In the genomic region with DNA sequence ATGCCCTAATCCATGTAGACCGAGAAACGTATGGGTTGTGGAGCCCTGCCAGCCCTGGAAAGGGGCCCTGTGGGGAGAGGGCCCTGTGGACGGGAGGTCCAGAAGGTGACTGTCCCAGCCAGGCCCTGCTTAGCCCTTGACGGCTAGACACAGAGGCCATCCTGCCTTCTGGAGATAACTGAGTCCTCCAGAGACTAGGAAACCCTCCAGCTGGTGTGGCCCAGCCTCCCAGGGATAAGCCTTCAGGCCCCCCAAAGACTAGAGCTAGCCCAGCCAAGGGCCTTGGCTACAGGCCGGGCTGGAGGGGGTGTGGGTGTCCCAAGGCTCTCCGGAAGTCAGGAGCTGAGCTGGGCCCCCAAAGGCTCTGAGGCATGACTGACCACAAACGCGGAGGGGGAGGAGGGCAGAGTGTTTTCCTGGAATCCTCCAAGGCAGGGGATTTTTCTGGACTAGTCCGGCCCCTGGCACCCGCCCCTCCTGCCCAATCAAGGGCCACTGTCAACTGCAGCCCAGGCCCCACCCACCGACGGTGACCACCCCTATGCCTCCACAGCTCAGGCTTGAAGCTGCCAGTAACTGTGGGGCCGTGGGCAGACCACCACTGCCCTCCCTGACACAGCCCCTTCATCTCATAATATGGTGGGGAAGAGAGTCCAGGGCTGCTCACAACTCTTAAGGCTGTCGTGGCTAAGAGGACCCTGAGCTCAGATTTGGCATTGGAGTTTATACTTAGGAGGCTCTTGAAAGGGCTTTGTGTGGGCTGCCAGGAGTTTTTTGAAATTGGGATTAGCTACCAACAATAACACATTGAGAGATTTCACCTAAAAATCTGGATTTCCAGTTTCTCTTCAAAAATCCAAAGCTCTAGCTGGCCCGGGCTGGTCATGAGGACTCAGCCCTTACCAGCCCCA, we compare ENCODE assay signal across 1 cellular context.
TF ChIP-seq lines count a peak whose summit lies in the region.

No MANE protein-coding gene starts in this region.

TF ChIP-seq in K562, 482 proteins besides CTCF, POLR2A, EP300 and RAD21 (continues in another document):
- TF ChIP-seq, protein P1, sequence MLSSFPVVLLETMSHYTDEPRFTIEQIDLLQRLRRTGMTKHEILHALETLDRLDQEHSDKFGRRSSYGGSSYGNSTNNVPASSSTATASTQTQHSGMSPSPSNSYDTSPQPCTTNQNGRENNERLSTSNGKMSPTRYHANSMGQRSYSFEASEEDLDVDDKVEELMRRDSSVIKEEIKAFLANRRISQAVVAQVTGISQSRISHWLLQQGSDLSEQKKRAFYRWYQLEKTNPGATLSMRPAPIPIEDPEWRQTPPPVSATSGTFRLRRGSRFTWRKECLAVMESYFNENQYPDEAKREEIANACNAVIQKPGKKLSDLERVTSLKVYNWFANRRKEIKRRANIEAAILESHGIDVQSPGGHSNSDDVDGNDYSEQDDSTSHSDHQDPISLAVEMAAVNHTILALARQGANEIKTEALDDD (IDR thresholded peaks at IDR 0.05), result peak; percentile 77; the same call in 1 of the 2 replicates
- TF ChIP-seq ARID1B (IDR thresholded peaks at IDR 0.05), result peak; percentile 62
- TF ChIP-seq ATF7 (IDR thresholded peaks at IDR 0.05), result no peak
- TF ChIP-seq U2AF1 (optimal IDR thresholded peaks at IDR 0.05; ENCODE audit: low read depth, low read length), result no peak
- TF ChIP-seq OTX1 (CRISPR knock-in tag; IDR thresholded peaks at IDR 0.05), result no peak
- peak; percentile 43; the same call in 1 of the 2 replicates for TF ChIP-seq SMARCA4 (IDR thresholded peaks at IDR 0.05)
- TF ChIP-seq ZNF436 (CRISPR knock-in tag; IDR thresholded peaks at IDR 0.05), result no peak
- peak; percentile 55 for TF ChIP-seq CBFA2T3 (IDR thresholded peaks at IDR 0.05)
- no peak for TF ChIP-seq BMI1 (IDR thresholded peaks at IDR 0.05; ENCODE audit: low read length)
- no peak for TF ChIP-seq ZFP36 (IDR thresholded peaks at IDR 0.05; ENCODE audit: low read depth, low read length, partially characterized antibody)
- TF ChIP-seq CHD4 (IDR thresholded peaks at IDR 0.05; ENCODE audit: insufficient read depth, insufficient replicate concordance, low read depth, low read length, poor library complexity, severe bottlenecking), result peak; percentile 29
- peak; percentile 9 for TF ChIP-seq TBP (optimal IDR thresholded peaks at IDR 0.05; ENCODE audit: low read depth, low read length)
- peak; percentile 54 for TF ChIP-seq TCF3 (CRISPR knock-in tag; IDR thresholded peaks at IDR 0.05)
- TF ChIP-seq GABPA (tag; conservative IDR thresholded peaks at IDR 0.05; ENCODE audit: low read depth), result peak; percentile 65
- TF ChIP-seq HDAC1 (IDR thresholded peaks at IDR 0.05), result peak in 1 of 2 experiments; percentile 54; a peak in 2 of 4 replicates
- 0 out of 2 replicates have a peak, but pooled peaks have one; percentile 21 for TF ChIP-seq ZBTB7A (IDR thresholded peaks at IDR 0.05; ENCODE audit: borderline replicate concordance, control insufficient read depth, low read depth, low read length)
- TF ChIP-seq ETV1 (tag; conservative IDR thresholded peaks at IDR 0.05; ENCODE audit: low read depth), result peak; percentile 52; the same call in 1 of the 2 replicates
- TF ChIP-seq, protein P2, sequence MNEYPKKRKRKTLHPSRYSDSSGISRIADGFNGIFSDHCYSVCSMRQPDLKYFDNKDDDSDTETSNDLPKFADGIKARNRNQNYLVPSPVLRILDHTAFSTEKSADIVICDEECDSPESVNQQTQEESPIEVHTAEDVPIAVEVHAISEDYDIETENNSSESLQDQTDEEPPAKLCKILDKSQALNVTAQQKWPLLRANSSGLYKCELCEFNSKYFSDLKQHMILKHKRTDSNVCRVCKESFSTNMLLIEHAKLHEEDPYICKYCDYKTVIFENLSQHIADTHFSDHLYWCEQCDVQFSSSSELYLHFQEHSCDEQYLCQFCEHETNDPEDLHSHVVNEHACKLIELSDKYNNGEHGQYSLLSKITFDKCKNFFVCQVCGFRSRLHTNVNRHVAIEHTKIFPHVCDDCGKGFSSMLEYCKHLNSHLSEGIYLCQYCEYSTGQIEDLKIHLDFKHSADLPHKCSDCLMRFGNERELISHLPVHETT (CRISPR knock-in tag; conservative IDR thresholded peaks at IDR 0.05 in 1 of 2, IDR thresholded peaks at IDR 0.05 in 1 of 2), result no peak
- TF ChIP-seq CBFA2T2 (conservative IDR thresholded peaks at IDR 0.05), result peak; percentile 34
- TF ChIP-seq ZFX (CRISPR knock-in tag; IDR thresholded peaks at IDR 0.05), result peak; percentile 38
- TF ChIP-seq ELF2 (CRISPR knock-in tag; IDR thresholded peaks at IDR 0.05), result 0 out of 2 replicates have a peak, but pooled peaks have one; percentile 22
- peak; percentile 43; the same call in 1 of the 2 replicates for TF ChIP-seq ESRRA (IDR thresholded peaks at IDR 0.05; ENCODE audit: borderline replicate concordance, low read depth)
- TF ChIP-seq SOX6 (IDR thresholded peaks at IDR 0.05), result peak; percentile 27; the same call in 1 of the 2 replicates
- TF ChIP-seq, protein P3, sequence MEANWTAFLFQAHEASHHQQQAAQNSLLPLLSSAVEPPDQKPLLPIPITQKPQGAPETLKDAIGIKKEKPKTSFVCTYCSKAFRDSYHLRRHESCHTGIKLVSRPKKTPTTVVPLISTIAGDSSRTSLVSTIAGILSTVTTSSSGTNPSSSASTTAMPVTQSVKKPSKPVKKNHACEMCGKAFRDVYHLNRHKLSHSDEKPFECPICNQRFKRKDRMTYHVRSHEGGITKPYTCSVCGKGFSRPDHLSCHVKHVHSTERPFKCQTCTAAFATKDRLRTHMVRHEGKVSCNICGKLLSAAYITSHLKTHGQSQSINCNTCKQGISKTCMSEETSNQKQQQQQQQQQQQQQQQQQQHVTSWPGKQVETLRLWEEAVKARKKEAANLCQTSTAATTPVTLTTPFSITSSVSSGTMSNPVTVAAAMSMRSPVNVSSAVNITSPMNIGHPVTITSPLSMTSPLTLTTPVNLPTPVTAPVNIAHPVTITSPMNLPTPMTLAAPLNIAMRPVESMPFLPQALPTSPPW (CRISPR knock-in tag; IDR thresholded peaks at IDR 0.05), result peak; percentile 89
- TF ChIP-seq ZNF121 (CRISPR knock-in tag; conservative IDR thresholded peaks at IDR 0.05), result 0 out of 2 replicates have a peak, but pooled peaks have one; percentile 6
- TF ChIP-seq C11orf30 (IDR thresholded peaks at IDR 0.05; ENCODE audit: low read depth), result no peak
- TF ChIP-seq DDX20 (tag; IDR thresholded peaks at IDR 0.05; ENCODE audit: low read depth), result no peak
- peak; percentile 91 for TF ChIP-seq ETV5 (CRISPR knock-in tag; IDR thresholded peaks at IDR 0.05; ENCODE audit: low read depth)
- peak; percentile 12; the same call in 1 of the 2 replicates for TF ChIP-seq CXXC5 (CRISPR knock-in tag; IDR thresholded peaks at IDR 0.05)
- peak; percentile 11 for TF ChIP-seq NEUROD1 (IDR thresholded peaks at IDR 0.05; ENCODE audit: borderline replicate concordance, low read depth, low read length, partially characterized antibody)
- TF ChIP-seq ZNF12 (CRISPR knock-in tag; IDR thresholded peaks at IDR 0.05), result 0 out of 2 replicates have a peak, but pooled peaks have one; percentile 36
- peak; percentile 25; the same call in 1 of the 2 replicates for TF ChIP-seq BACH1 (tag; IDR thresholded peaks at IDR 0.05)
- TF ChIP-seq MBD2 (IDR thresholded peaks at IDR 0.05; ENCODE audit: borderline replicate concordance, low read depth), result 0 out of 2 replicates have a peak, but pooled peaks have one; percentile 26
- TF ChIP-seq DMBX1 (CRISPR knock-in tag; IDR thresholded peaks at IDR 0.05; ENCODE audit: borderline replicate concordance), result peak; percentile 44; the same call in 1 of the 2 replicates
- TF ChIP-seq, protein P4, sequence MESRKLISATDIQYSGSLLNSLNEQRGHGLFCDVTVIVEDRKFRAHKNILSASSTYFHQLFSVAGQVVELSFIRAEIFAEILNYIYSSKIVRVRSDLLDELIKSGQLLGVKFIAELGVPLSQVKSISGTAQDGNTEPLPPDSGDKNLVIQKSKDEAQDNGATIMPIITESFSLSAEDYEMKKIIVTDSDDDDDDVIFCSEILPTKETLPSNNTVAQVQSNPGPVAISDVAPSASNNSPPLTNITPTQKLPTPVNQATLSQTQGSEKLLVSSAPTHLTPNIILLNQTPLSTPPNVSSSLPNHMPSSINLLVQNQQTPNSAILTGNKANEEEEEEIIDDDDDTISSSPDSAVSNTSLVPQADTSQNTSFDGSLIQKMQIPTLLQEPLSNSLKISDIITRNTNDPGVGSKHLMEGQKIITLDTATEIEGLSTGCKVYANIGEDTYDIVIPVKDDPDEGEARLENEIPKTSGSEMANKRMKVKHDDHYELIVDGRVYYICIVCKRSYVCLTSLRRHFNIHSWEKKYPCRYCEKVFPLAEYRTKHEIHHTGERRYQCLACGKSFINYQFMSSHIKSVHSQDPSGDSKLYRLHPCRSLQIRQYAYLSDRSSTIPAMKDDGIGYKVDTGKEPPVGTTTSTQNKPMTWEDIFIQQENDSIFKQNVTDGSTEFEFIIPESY (CRISPR knock-in tag; IDR thresholded peaks at IDR 0.05), result peak; percentile 26; the same call in 1 of the 2 replicates
- no peak for TF ChIP-seq IRF2 (CRISPR knock-in tag; IDR thresholded peaks at IDR 0.05)
- TF ChIP-seq ZNF239 (CRISPR knock-in tag; IDR thresholded peaks at IDR 0.05), result 0 out of 2 replicates have a peak, but pooled peaks have one; percentile 12
- TF ChIP-seq, protein P5, sequence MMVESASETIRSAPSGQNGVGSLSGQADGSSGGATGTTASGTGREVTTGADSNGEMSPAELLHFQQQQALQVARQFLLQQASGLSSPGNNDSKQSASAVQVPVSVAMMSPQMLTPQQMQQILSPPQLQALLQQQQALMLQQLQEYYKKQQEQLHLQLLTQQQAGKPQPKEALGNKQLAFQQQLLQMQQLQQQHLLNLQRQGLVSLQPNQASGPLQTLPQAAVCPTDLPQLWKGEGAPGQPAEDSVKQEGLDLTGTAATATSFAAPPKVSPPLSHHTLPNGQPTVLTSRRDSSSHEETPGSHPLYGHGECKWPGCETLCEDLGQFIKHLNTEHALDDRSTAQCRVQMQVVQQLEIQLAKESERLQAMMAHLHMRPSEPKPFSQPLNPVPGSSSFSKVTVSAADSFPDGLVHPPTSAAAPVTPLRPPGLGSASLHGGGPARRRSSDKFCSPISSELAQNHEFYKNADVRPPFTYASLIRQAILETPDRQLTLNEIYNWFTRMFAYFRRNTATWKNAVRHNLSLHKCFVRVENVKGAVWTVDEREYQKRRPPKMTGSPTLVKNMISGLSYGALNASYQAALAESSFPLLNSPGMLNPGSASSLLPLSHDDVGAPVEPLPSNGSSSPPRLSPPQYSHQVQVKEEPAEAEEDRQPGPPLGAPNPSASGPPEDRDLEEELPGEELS (CRISPR knock-in tag; IDR thresholded peaks at IDR 0.05; ENCODE audit: borderline replicate concordance), result 0 out of 2 replicates have a peak, but pooled peaks have one; percentile 50
- 0 out of 4 replicates have a peak, but pooled peaks of 1 of the 2 experiments have one; percentile 1 for TF ChIP-seq SIN3A (IDR thresholded peaks at IDR 0.05; ENCODE audit: borderline replicate concordance in 2 of 2, control insufficient read depth in 1 of 2, low read depth in 2 of 2, low read length in 2 of 2)
- peak; percentile 74; the same call in 1 of the 2 replicates for TF ChIP-seq STAT5A (IDR thresholded peaks at IDR 0.05; ENCODE audit: borderline replicate concordance, low read length)
- TF ChIP-seq, protein P6, sequence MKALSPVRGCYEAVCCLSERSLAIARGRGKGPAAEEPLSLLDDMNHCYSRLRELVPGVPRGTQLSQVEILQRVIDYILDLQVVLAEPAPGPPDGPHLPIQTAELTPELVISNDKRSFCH (CRISPR knock-in tag; IDR thresholded peaks at IDR 0.05), result no peak
- TF ChIP-seq, protein P6 (tag; IDR thresholded peaks at IDR 0.05), result 0 out of 2 replicates have a peak, but pooled peaks have one; percentile 15
- no peak for TF ChIP-seq ZNF23 (CRISPR knock-in tag; IDR thresholded peaks at IDR 0.05)
- peak; percentile 69; the same call in 1 of the 2 replicates for TF ChIP-seq SMAD4 (CRISPR knock-in tag; conservative IDR thresholded peaks at IDR 0.05)
- TF ChIP-seq ZNF175 (CRISPR knock-in tag; IDR thresholded peaks at IDR 0.05; ENCODE audit: low read depth), result 0 out of 2 replicates have a peak, but pooled peaks have one; percentile 71
- TF ChIP-seq RNF2 (IDR thresholded peaks at IDR 0.05), result peak; percentile 73; the same call in 1 of the 2 replicates
- TF ChIP-seq MAZ (CRISPR knock-in tag; conservative IDR thresholded peaks at IDR 0.05 in 1 of 2, IDR thresholded peaks at IDR 0.05 in 1 of 2), result peak; percentile 34 to 72; a peak in 2 of 4 replicates
- TF ChIP-seq HOXB6 (CRISPR knock-in tag; IDR thresholded peaks at IDR 0.05; ENCODE audit: borderline replicate concordance), result no peak
- TF ChIP-seq, protein P7, sequence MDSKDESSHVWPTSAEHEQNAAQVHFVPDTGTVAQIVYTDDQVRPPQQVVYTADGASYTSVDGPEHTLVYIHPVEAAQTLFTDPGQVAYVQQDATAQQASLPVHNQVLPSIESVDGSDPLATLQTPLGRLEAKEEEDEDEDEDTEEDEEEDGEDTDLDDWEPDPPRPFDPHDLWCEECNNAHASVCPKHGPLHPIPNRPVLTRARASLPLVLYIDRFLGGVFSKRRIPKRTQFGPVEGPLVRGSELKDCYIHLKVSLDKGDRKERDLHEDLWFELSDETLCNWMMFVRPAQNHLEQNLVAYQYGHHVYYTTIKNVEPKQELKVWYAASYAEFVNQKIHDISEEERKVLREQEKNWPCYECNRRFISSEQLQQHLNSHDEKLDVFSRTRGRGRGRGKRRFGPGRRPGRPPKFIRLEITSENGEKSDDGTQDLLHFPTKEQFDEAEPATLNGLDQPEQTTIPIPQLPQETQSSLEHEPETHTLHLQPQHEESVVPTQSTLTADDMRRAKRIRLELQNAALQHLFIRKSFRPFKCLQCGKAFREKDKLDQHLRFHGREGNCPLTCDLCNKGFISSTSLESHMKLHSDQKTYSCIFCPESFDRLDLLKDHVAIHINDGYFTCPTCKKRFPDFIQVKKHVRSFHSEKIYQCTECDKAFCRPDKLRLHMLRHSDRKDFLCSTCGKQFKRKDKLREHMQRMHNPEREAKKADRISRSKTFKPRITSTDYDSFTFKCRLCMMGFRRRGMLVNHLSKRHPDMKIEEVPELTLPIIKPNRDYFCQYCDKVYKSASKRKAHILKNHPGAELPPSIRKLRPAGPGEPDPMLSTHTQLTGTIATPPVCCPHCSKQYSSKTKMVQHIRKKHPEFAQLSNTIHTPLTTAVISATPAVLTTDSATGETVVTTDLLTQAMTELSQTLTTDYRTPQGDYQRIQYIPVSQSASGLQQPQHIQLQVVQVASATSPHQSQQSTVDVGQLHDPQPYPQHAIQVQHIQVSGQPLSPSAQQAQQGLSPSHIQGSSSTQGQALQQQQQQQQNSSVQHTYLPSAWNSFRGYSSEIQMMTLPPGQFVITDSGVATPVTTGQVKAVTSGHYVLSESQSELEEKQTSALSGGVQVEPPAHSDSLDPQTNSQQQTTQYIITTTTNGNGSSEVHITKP (IDR thresholded peaks at IDR 0.05; ENCODE audit: partially characterized antibody), result peak; percentile 45
- no peak for TF ChIP-seq FOXJ3 (CRISPR knock-in tag; IDR thresholded peaks at IDR 0.05)
- TF ChIP-seq, protein P8, sequence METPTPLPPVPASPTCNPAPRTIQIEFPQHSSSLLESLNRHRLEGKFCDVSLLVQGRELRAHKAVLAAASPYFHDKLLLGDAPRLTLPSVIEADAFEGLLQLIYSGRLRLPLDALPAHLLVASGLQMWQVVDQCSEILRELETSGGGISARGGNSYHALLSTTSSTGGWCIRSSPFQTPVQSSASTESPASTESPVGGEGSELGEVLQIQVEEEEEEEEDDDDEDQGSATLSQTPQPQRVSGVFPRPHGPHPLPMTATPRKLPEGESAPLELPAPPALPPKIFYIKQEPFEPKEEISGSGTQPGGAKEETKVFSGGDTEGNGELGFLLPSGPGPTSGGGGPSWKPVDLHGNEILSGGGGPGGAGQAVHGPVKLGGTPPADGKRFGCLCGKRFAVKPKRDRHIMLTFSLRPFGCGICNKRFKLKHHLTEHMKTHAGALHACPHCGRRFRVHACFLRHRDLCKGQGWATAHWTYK (CRISPR knock-in tag; IDR thresholded peaks at IDR 0.05), result 0 out of 2 replicates have a peak, but pooled peaks have one; percentile 49
